Comparison of ENCODE assay signal across 16 cellular contexts in the genomic region with DNA sequence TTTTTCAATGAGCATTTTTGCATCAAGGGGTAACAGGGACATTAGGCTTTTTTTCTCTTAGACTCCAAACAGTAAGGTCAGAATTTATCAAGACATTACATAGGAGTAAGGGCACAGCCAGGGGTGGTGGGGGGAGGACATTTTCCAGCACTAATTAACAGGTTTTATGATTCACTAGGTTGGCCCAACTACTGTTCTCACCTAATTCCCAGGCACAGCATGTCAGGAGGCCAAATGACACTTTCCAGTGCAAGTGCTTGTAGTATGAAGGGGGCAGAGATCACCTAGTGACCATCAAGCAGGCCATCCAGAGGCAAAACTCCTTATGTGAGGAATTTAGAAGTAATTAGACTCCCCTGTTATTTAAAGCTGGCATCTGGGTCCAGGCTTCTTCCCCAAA. TPM values are rescaled to one million over a fixed set of nuclear protein-coding genes. Genes with fewer than 3 reads are reported as not detected.
DNase-seq lines count a peak whose midpoint lies in the region; ATAC-seq and TF ChIP-seq lines count a peak whose summit lies in the region.
"Had no signal": no experiment of that assay in that cellular context is flagged by ENCODE, and none has a peak within 500 bp of the region (broad histone marks: within the 10 kb centered on the region; RNA-seq: fewer than 3 reads in every experiment).

No MANE protein-coding gene starts in this region.

- no peak overlapping the region for H3K4ac ChIP-seq in mesendoderm (ENCODE audit: low read depth, low read length)

- H4K20me1 ChIP-seq in hepatocyte (ENCODE audit: insufficient read depth, poor library complexity, severe bottlenecking): peaks cover under 1% of the 10 kb centered on the region

- ATAC-seq in right cardiac atrium: no peak
- no peak for ATAC-seq in CD4-positive, alpha-beta T cell (ENCODE audit: poor library complexity)
- ATAC-seq: HepG2 had no signal

- POLR2A ChIA-PET in HEK293T (lab: Yijun Ruan, JAX): no interaction called here
- POLR2A ChIA-PET in CD4-positive, alpha-beta T cell (lab: Charles Lee): no interaction called here

- H2BK120ac ChIP-seq in mesendoderm (ENCODE audit: low read depth, low read length): no peak overlapping the region

- peak overlapping the region; percentile 63 for H3K27ac ChIP-seq in cardiac muscle cell
- H3K27ac ChIP-seq in right cardiac atrium (ENCODE audit: low read length): no peak overlapping the region
- H3K27ac ChIP-seq in hepatocyte: no peak overlapping the region
- H3K27ac ChIP-seq in mesendoderm (ENCODE audit: low read depth, low read length): peak overlapping the region; percentile 41
- no peak overlapping the region for H3K27ac ChIP-seq in CD4-positive, alpha-beta T cell (ENCODE audit: low read depth, low read length)
- peak overlapping the region in 1 of 4 donors; percentile 7 for H3K27ac ChIP-seq in esophagus squamous epithelium
- H3K27ac ChIP-seq: 22Rv1 had no signal

- H3K4me1 Mint-ChIP-seq in CD4-positive, alpha-beta T cell (ENCODE audit: low read depth): peaks cover 13% of the 10 kb centered on the region

- H3K27me3 Mint-ChIP-seq in CD4-positive, alpha-beta T cell: no peaks in the 10 kb centered on the region
- H3K27me3 Mint-ChIP-seq: B cell; CD4-positive, alpha-beta memory T cell had no signal

- H3K27me3 ChIP-seq in cardiac muscle cell: no peaks in the 10 kb centered on the region
- H3K27me3 ChIP-seq in right cardiac atrium (ENCODE audit: control insufficient read depth, insufficient read depth): no peaks in the 10 kb centered on the region
- H3K27me3 ChIP-seq in hepatocyte: no peaks in the 10 kb centered on the region
- no peaks in the 10 kb centered on the region for H3K27me3 ChIP-seq in mesendoderm (ENCODE audit: insufficient read depth, low read length, poor library complexity)
- H3K27me3 ChIP-seq in CD4-positive, alpha-beta T cell (ENCODE audit: control insufficient read depth, insufficient read depth, low read length): no peaks in the 10 kb centered on the region
- H3K27me3 ChIP-seq in esophagus squamous epithelium: no peaks in the 10 kb centered on the region

- H3K4me3 Mint-ChIP-seq in CD4-positive, alpha-beta T cell: no peak overlapping the region
- H3K4me3 Mint-ChIP-seq: B cell; CD4-positive, alpha-beta memory T cell had no signal

- no peak overlapping the region for H3K27ac Mint-ChIP-seq in CD4-positive, alpha-beta T cell
- H3K27ac Mint-ChIP-seq: B cell had no signal

- H3K4me3 ChIP-seq in cardiac muscle cell: no peak overlapping the region
- H3K4me3 ChIP-seq in right cardiac atrium (ENCODE audit: low read length): no peak overlapping the region
- H3K4me3 ChIP-seq in hepatocyte: no peak overlapping the region
- H3K4me3 ChIP-seq in mesendoderm (ENCODE audit: low read length): no peak overlapping the region
- no peak overlapping the region for H3K4me3 ChIP-seq in esophagus squamous epithelium

- no peak overlapping the region for H2AFZ ChIP-seq in hepatocyte

- intact Hi-C loops in right cardiac atrium (cut with DNase I) (loop anchor here in 1 of 4 donors (5.0 kb wide), 1 partner anchor 39 kb away; the partner anchor contains the start of gene POLI), esophagus squamous epithelium (cut with DNase I) (no loop called here)
- intact Hi-C loops in CD4-positive, alpha-beta T cell (cut with DNase I, micrococcal nuclease): no loop called here

- CTCF ChIA-PET in HEK293T (lab: Yijun Ruan, JAX): interaction anchor here (0.6 kb wide), 1 partner anchor 33 kb away, joined by 3 read pairs; no protein-coding TSS in a partner anchor
- CTCF ChIA-PET in CD4-positive, alpha-beta T cell (lab: Charles Lee): interaction anchor here (1.5 to 2.6 kb wide), 2 partner anchors 10 to 130 kb away, joined by 3 to 8 read pairs; partner anchors contain the start of genes C18orf54 and STARD6

- H4K8ac ChIP-seq in mesendoderm (ENCODE audit: low read depth, low read length): no peak overlapping the region

- no peak for TF ChIP-seq POLR2A in esophagus squamous epithelium (IDR thresholded peaks at IDR 0.05)

- no peaks in the 10 kb centered on the region for H3K9me3 Mint-ChIP-seq in CD4-positive, alpha-beta T cell

- no peaks in the 10 kb centered on the region for H3K79me1 ChIP-seq in mesendoderm (ENCODE audit: low read length)

- no peak overlapping the region for H4K5ac ChIP-seq in mesendoderm (ENCODE audit: low read length)

- DNase-seq in cardiac muscle cell (ENCODE audit: low read depth in 1 of 2, low spot score in 1 of 2) (no peak), right cardiac atrium (no peak), hepatocyte (ENCODE audit: low spot score) (peak; percentile 13), mesendoderm (peak; percentile 85), HEK293T (ENCODE audit: extremely low spot score) (no peak), NCI-H82 (lab: John Stamatoyannopoulos, UW) (no peak), esophagus squamous epithelium (lab: John Stamatoyannopoulos, UW) (no peak)
- DNase-seq in CD4-positive, alpha-beta T cell: no peak
- DNase-seq: ACHN; C1 segment of cervical spinal cord; CD4-positive, alpha-beta memory T cell; DMS79; HCEC 1CT had no signal

- H2BK15ac ChIP-seq in mesendoderm (replicated peaks; ENCODE audit: low read depth): peak overlapping the region; percentile 96

- no peak overlapping the region for H3K9ac ChIP-seq in mesendoderm (ENCODE audit: low read length)

- H3K56ac ChIP-seq in mesendoderm (ENCODE audit: low read length): no peak overlapping the region

- H3K79me2 ChIP-seq in hepatocyte (peaks cover 6% of the 10 kb centered on the region), mesendoderm (ENCODE audit: control insufficient read depth, insufficient read depth, low read length) (peaks cover 4% of the 10 kb centered on the region)

- H2AK5ac ChIP-seq in mesendoderm (ENCODE audit: low read length): no peak overlapping the region

- peaks cover 9% of the 10 kb centered on the region for H3K36me3 Mint-ChIP-seq in CD4-positive, alpha-beta T cell (ENCODE audit: low read depth)

- no peak for TF ChIP-seq CTCF in cardiac muscle cell (IDR thresholded peaks at IDR 0.05; ENCODE audit: low read depth, low read length)
- no peak for TF ChIP-seq CTCF in hepatocyte (IDR thresholded peaks at IDR 0.05; ENCODE audit: poor library complexity)
- no peak for TF ChIP-seq CTCF in CD4-positive, alpha-beta T cell (IDR thresholded peaks at IDR 0.05)
- TF ChIP-seq CTCF in esophagus squamous epithelium (IDR thresholded peaks at IDR 0.05): no peak

- H3K9me2 ChIP-seq in hepatocyte (replicated peaks; ENCODE audit: insufficient read depth): no peaks in the 10 kb centered on the region

- H3K4me2 ChIP-seq in hepatocyte (no peak overlapping the region), mesendoderm (ENCODE audit: low read length) (no peak overlapping the region)

- H3K36me3 ChIP-seq in cardiac muscle cell: no peaks in the 10 kb centered on the region
- no peaks in the 10 kb centered on the region for H3K36me3 ChIP-seq in hepatocyte (replicated peaks; ENCODE audit: insufficient read depth, low read depth)
- no peaks in the 10 kb centered on the region for H3K36me3 ChIP-seq in mesendoderm (ENCODE audit: control insufficient read depth, insufficient read depth, low read length)
- H3K36me3 ChIP-seq in esophagus squamous epithelium: no peaks in the 10 kb centered on the region

- H3K9me3 ChIP-seq in cardiac muscle cell (ENCODE audit: low read depth): no peaks in the 10 kb centered on the region
- H3K9me3 ChIP-seq in right cardiac atrium (ENCODE audit: control insufficient read depth, low read length): no peaks in the 10 kb centered on the region
- no peaks in the 10 kb centered on the region for H3K9me3 ChIP-seq in hepatocyte (ENCODE audit: low read depth)
- H3K9me3 ChIP-seq in CD4-positive, alpha-beta T cell (ENCODE audit: control insufficient read depth, low read length): no peaks in the 10 kb centered on the region
- H3K9me3 ChIP-seq in esophagus squamous epithelium: no peaks in the 10 kb centered on the region

- H2BK5ac ChIP-seq in mesendoderm (ENCODE audit: low read length): no peak overlapping the region

- H3K4me1 ChIP-seq in cardiac muscle cell (ENCODE audit: low read depth) (peaks cover 21% of the 10 kb centered on the region), right cardiac atrium (ENCODE audit: control insufficient read depth, insufficient read depth, low read length) (no peaks in the 10 kb centered on the region), hepatocyte (ENCODE audit: insufficient read depth) (no peaks in the 10 kb centered on the region), mesendoderm (ENCODE audit: control insufficient read depth, low read depth, low read length) (peaks cover 6% of the 10 kb centered on the region), esophagus squamous epithelium (peaks cover 0 to 31% (median 4%) of the 10 kb centered on the region in 3 donors)

- H3K18ac ChIP-seq in mesendoderm (ENCODE audit: low read length): peak overlapping the region; percentile 75

- H3K23ac ChIP-seq in mesendoderm (ENCODE audit: low read length): no peak overlapping the region

TF ChIP-seq in HEK293T, 16 proteins besides CTCF, POLR2A, EP300 and RAD21 (continues in another document):
- no peak for TF ChIP-seq NFRKB (IDR thresholded peaks at IDR 0.05)
- TF ChIP-seq CTBP1 (IDR thresholded peaks at IDR 0.05; ENCODE audit: borderline replicate concordance): no peak
- no peak for TF ChIP-seq L3MBTL2 (conservative IDR thresholded peaks at IDR 0.05)
- no peak for TF ChIP-seq FOXK2 (IDR thresholded peaks at IDR 0.05)

RNA-seq across cellular contexts. Expression of gene MBD2, which starts 3.9 kb away (rescaled TPM):
- total RNA-seq in cardiac muscle cell (27.5 and 29.1 TPM in 2 replicates), right cardiac atrium (10 to 100 TPM; 48.8 to 68.2 (median 60.7) TPM), hepatocyte (14.4 and 16.8 TPM in 2 replicates), esophagus squamous epithelium (10 to 100 TPM; 38.2 to 48.4 (median 46.3) TPM)
- polyA plus RNA-seq in cardiac muscle cell (40.0 and 49.4 TPM in 2 replicates), right cardiac atrium (27.3 TPM), hepatocyte (56.8 and 72.2 TPM in 2 replicates)
- 25.3 TPM for polyA plus RNA-seq in mesendoderm (2013, experiment 1 of 2)
- 23.3 TPM for polyA plus RNA-seq in mesendoderm (2013, experiment 2 of 2)
- total RNA-seq in CD4-positive, alpha-beta T cell: 10 to 100 TPM; 70.9 to 73.3 TPM

RNA-seq across cellular contexts. Expression of gene POLI, which starts 41.0 kb away (rescaled TPM):
- total RNA-seq in cardiac muscle cell (22.3 and 43.9 TPM in 2 replicates), right cardiac atrium (10 to 100 TPM; 21.6 to 30.0 (median 27.4) TPM), hepatocyte (30.0 and 38.1 TPM in 2 replicates), esophagus squamous epithelium (10 to 100 TPM in 2 of 4 donors, 1 to 10 TPM in 2; 5.0 to 24.2 (median 9.7) TPM)
- polyA plus RNA-seq in cardiac muscle cell (43.7 and 53.3 TPM in 2 replicates), right cardiac atrium (9.8 TPM), hepatocyte (19.9 and 32.0 TPM in 2 replicates)
- 15.3 TPM for polyA plus RNA-seq in mesendoderm (2013, experiment 1 of 2)
- 14.1 TPM for polyA plus RNA-seq in mesendoderm (2013, experiment 2 of 2)
- total RNA-seq in CD4-positive, alpha-beta T cell: 10 to 100 TPM; 23.1 to 25.3 TPM

Comparison
In these comparisons a context has a peak if more than half of its experiments do, and no peak if none do; other contexts are left out.
1. H3K27ac ChIP-seq: peak in cardiac muscle cell (single experiment) and mesendoderm (single experiment); none in right cardiac atrium (single experiment), hepatocyte (single experiment) and CD4-positive, alpha-beta T cell (single experiment).
2. DNase-seq: peak in hepatocyte (single experiment) and mesendoderm (single experiment); none in cardiac muscle cell (0 of 2), right cardiac atrium (0 of 3), HEK293T (single experiment), NCI-H82 (single experiment), CD4-positive, alpha-beta T cell (0 of 10) and esophagus squamous epithelium (single experiment).